ENCODE assay signal across 1 cellular context in genomic region chr2:168210898-168211570, GRCh38.
TF ChIP-seq lines count a peak whose summit lies in the region.

No MANE protein-coding gene starts in this region.

TF ChIP-seq in A549, 52 proteins besides CTCF, POLR2A, EP300 and RAD21 (continued from another document):
- peak; percentile 94 for TF ChIP-seq FOSL2 (IDR thresholded peaks at IDR 0.05)
- TF ChIP-seq FOSL2 (CRISPR knock-in tag; IDR thresholded peaks at IDR 0.05), result peak; percentile 93
- 0 out of 2 replicates have a peak, but pooled peaks have one; percentile 24 for TF ChIP-seq HOXB13 (CRISPR knock-in tag; IDR thresholded peaks at IDR 0.05; ENCODE audit: low read depth)
- TF ChIP-seq MAX (IDR thresholded peaks at IDR 0.05), result no peak
- peak; percentile 76 to 91; a peak in 4 of 5 replicates for TF ChIP-seq JUN (IDR thresholded peaks at IDR 0.05)
- peak; percentile 96 to 98 for TF ChIP-seq CEBPB (IDR thresholded peaks at IDR 0.05)
- TF ChIP-seq, protein P1, sequence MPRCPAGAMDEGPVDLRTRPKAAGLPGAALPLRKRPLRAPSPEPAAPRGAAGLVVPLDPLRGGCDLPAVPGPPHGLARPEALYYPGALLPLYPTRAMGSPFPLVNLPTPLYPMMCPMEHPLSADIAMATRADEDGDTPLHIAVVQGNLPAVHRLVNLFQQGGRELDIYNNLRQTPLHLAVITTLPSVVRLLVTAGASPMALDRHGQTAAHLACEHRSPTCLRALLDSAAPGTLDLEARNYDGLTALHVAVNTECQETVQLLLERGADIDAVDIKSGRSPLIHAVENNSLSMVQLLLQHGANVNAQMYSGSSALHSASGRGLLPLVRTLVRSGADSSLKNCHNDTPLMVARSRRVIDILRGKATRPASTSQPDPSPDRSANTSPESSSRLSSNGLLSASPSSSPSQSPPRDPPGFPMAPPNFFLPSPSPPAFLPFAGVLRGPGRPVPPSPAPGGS (IDR thresholded peaks at IDR 0.05), result peak; percentile 73; the same call in 2 of the 3 replicates
